Comparison of ENCODE assay signal across 12 cellular contexts in the genomic region with DNA sequence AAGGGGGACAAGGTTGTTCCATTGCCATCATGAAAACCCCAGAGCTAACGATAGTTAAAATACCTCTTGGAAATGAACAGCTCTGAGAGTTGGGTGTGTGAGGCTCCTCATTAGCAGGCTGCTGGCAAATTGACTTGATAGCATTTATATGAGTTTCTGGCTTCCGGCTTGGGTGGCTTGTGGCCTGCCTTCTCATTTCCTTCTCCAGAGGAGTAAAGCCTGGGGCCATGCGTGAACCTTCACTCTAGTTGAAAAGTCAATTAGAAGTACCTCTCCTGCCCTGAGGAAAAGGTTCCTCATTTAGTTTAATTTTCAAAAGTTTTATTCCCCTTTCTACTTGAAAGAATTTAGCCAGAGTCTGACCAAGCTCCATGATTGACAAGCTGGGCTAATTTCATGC.
DNase-seq lines count a peak whose midpoint lies in the region; ATAC-seq and TF ChIP-seq lines count a peak whose summit lies in the region.
"Had no signal": no experiment of that assay in that cellular context is flagged by ENCODE, and none has a peak within 500 bp of the region (broad histone marks: within the 10 kb centered on the region; RNA-seq: fewer than 3 reads in every experiment).

No MANE protein-coding gene starts in this region.

- peaks cover 41% of the 10 kb centered on the region for H3K36me3 ChIP-seq in DND-41 (ENCODE audit: insufficient read depth, low read length)
- no peaks in the 10 kb centered on the region for H3K36me3 ChIP-seq in testis (ENCODE audit: low read depth, missing control alignments)

- H3K9ac ChIP-seq in DND-41 (ENCODE audit: low read depth, low read length), result no peak overlapping the region

- TF ChIP-seq CTCF in DND-41 (IDR thresholded peaks at IDR 0.05; ENCODE audit: borderline replicate concordance, extremely low read depth, low read length, poor library complexity, severe bottlenecking) (no peak), testis (IDR thresholded peaks at IDR 0.05) (no peak)

- no peaks in the 10 kb centered on the region for H3K27me3 Mint-ChIP-seq in T-cell
- H3K27me3 Mint-ChIP-seq in activated T-helper 2 cell treated with anti-CD3 and anti-CD28 coated beads, Interferon-gamma antibody, Interleukin-2, Interleukin-4, amounts not matched to agents 10 μg/mL and 5 μg/mL and 100 μg/mL, durations not matched to agents 14 hours and 24 hours and 36 hours (ENCODE audit: low read depth), result peaks cover 8% of the 10 kb centered on the region

- intact Hi-C loops in activated T-helper 2 cell treated with anti-CD3 and anti-CD28 coated beads, Interferon-gamma antibody, Interleukin-2, Interleukin-4, amounts not matched to agents 10 μg/mL and 5 μg/mL and 100 μg/mL, durations not matched to agents 14 hours and 24 hours and 36 hours (cut with micrococcal nuclease), result no loop called here
- intact Hi-C loops in testis (cut with DNase I; ENCODE audit: low total_unique reads), result no loop called here

- no peak overlapping the region for H2AFZ ChIP-seq in DND-41 (ENCODE audit: low read depth, low read length)

- H3K4me1 Mint-ChIP-seq in T-cell, result peaks cover 81 to 97% (median 88%) of the 10 kb centered on the region in 3 donors
- H3K4me1 Mint-ChIP-seq in activated T-helper 2 cell treated with anti-CD3 and anti-CD28 coated beads, Interferon-gamma antibody, Interleukin-2, Interleukin-4, amounts not matched to agents 10 μg/mL and 5 μg/mL and 100 μg/mL, durations not matched to agents 14 hours and 24 hours and 36 hours (ENCODE audit: low read depth), result peaks cover 52% of the 10 kb centered on the region

- H3K36me3 Mint-ChIP-seq in T-cell, result peaks cover 37% of the 10 kb centered on the region
- H3K36me3 Mint-ChIP-seq in activated T-helper 2 cell treated with anti-CD3 and anti-CD28 coated beads, Interferon-gamma antibody, Interleukin-2, Interleukin-4, amounts not matched to agents 10 μg/mL and 5 μg/mL and 100 μg/mL, durations not matched to agents 14 hours and 24 hours and 36 hours (ENCODE audit: low read depth), result peaks cover 5% of the 10 kb centered on the region

- no peak overlapping the region for H3K4me3 ChIP-seq in DND-41 (ENCODE audit: low read depth in 1 of 2, low read length in 2 of 2)
- no peak overlapping the region for H3K4me3 ChIP-seq in testis
- H3K4me3 ChIP-seq: lung, sigmoid colon had no signal

- no peak for TF ChIP-seq POLR2A in testis (IDR thresholded peaks at IDR 0.05)

- H3K4me2 ChIP-seq in DND-41 (ENCODE audit: insufficient read depth, low read length), result no peak overlapping the region

- H3K4me3 Mint-ChIP-seq in T-cell, result peak overlapping the region in 2 of 3 donors; percentile 10 to 60
- H3K4me3 Mint-ChIP-seq in activated T-helper 2 cell treated with anti-CD3 and anti-CD28 coated beads, Interferon-gamma antibody, Interleukin-2, Interleukin-4, amounts not matched to agents 10 μg/mL and 5 μg/mL and 100 μg/mL, durations not matched to agents 14 hours and 24 hours and 36 hours (ENCODE audit: low read depth), result no peak overlapping the region

- no peaks in the 10 kb centered on the region for H3K27me3 ChIP-seq in DND-41 (ENCODE audit: insufficient read depth, low read length, poor library complexity)
- no peaks in the 10 kb centered on the region for H3K27me3 ChIP-seq in testis
- H3K27me3 ChIP-seq: sigmoid colon had no signal

- CTCF ChIA-PET in T-cell (lab: Charles Lee), result no interaction called here

- peaks cover 9% of the 10 kb centered on the region; the same call in 1 of the 2 replicates for H4K20me1 ChIP-seq in DND-41 (ENCODE audit: insufficient read depth, low read length)

- POLR2A ChIA-PET in T-cell (lab: Charles Lee), result interaction anchor here in 1 of 2 donors (0.6 kb wide), 1 partner anchor 166 kb away, joined by 3 read pairs; no protein-coding TSS in a partner anchor

- DNase-seq in DND-41 (no peak), T-cell (peak in 27 of 34 experiments; percentile 5 to 46 (median 21)), NCI-H2081 (lab: John Stamatoyannopoulos, UW) (no peak), testis (no peak)
- peak; percentile 10 for DNase-seq in activated T-helper 2 cell treated with anti-CD3 and anti-CD28 coated beads, Interferon-gamma antibody, Interleukin-2, Interleukin-4, amounts not matched to agents 10 μg/mL and 5 μg/mL and 100 μg/mL, durations not matched to agents 14 hours and 24 hours and 36 hours (ENCODE audit: low spot score)
- DNase-seq in stimulated activated CD4-positive, alpha-beta T cell treated with anti-CD3 and anti-CD28 coated beads, Interleukin-2, amount 100 ng/mL, for 4 hours (ENCODE audit: low read depth), result peak; percentile 19
- DNase-seq: NCI-H2029 treated with DMSO at 0.1 percent for 48 hours, sigmoid colon had no signal

- no peaks in the 10 kb centered on the region for H3K9me3 Mint-ChIP-seq in T-cell
- no peaks in the 10 kb centered on the region for H3K9me3 Mint-ChIP-seq in activated T-helper 2 cell treated with anti-CD3 and anti-CD28 coated beads, Interferon-gamma antibody, Interleukin-2, Interleukin-4, amounts not matched to agents 10 μg/mL and 5 μg/mL and 100 μg/mL, durations not matched to agents 14 hours and 24 hours and 36 hours

- H3K27ac ChIP-seq in DND-41 (ENCODE audit: low read length) (no peak overlapping the region), testis (no peak overlapping the region)
- H3K27ac ChIP-seq: C4-2B, sigmoid colon had no signal

- H3K79me2 ChIP-seq in DND-41 (ENCODE audit: insufficient read depth, low read length), result no peaks in the 10 kb centered on the region

- H3K4me1 ChIP-seq in DND-41 (ENCODE audit: insufficient read depth, low read length) (peaks cover 12% of the 10 kb centered on the region), testis (no peaks in the 10 kb centered on the region)

- peak overlapping the region; percentile 84 to 86 for H3K27ac Mint-ChIP-seq in T-cell
- no peak overlapping the region for H3K27ac Mint-ChIP-seq in activated T-helper 2 cell treated with anti-CD3 and anti-CD28 coated beads, Interferon-gamma antibody, Interleukin-2, Interleukin-4, amounts not matched to agents 10 μg/mL and 5 μg/mL and 100 μg/mL, durations not matched to agents 14 hours and 24 hours and 36 hours

- WGBS in testis, 2 donors, result 96 to 97% methylated on average over 3 of the region's 3 CpGs

- no peaks in the 10 kb centered on the region for H3K9me3 ChIP-seq in DND-41 (ENCODE audit: insufficient read depth, low read length, severe bottlenecking)
- H3K9me3 ChIP-seq in testis, result no peaks in the 10 kb centered on the region
- H3K9me3 ChIP-seq: sigmoid colon had no signal

- peak; percentile 41; the same call in 1 of the 3 replicates for ATAC-seq in DND-41 (ENCODE audit: insufficient read depth, low read depth)
- ATAC-seq in T-cell (replicated peaks in 1 of 4), result peak; percentile 67 to 85 (median 80)
- ATAC-seq in HG02852 (IDR thresholded peaks at IDR 0.05; ENCODE audit: unreplicated experiment), result no peak
- ATAC-seq in HG02642 (IDR thresholded peaks at IDR 0.05; ENCODE audit: poor library complexity, unreplicated experiment), result no peak

Comparison
In these comparisons a context has a peak if more than half of its experiments do, and no peak if none do; other contexts are left out.
1. ATAC-seq: peak in DND-41 (single experiment) and T-cell (4 of 4); none in HG02852 (single experiment) and HG02642 (single experiment).
2. DNase-seq: peak in T-cell (27 of 34), activated T-helper 2 cell treated with anti-CD3 and anti-CD28 coated beads, Interferon-gamma antibody, Interleukin-2, Interleukin-4, amounts not matched to agents 10 μg/mL and 5 μg/mL and 100 μg/mL, durations not matched to agents 14 hours and 24 hours and 36 hours (single experiment) and stimulated activated CD4-positive, alpha-beta T cell treated with anti-CD3 and anti-CD28 coated beads, Interleukin-2, amount 100 ng/mL, for 4 hours (single experiment); none in DND-41 (single experiment), NCI-H2081 (0 of 2) and testis (single experiment).